In the genomic region with DNA sequence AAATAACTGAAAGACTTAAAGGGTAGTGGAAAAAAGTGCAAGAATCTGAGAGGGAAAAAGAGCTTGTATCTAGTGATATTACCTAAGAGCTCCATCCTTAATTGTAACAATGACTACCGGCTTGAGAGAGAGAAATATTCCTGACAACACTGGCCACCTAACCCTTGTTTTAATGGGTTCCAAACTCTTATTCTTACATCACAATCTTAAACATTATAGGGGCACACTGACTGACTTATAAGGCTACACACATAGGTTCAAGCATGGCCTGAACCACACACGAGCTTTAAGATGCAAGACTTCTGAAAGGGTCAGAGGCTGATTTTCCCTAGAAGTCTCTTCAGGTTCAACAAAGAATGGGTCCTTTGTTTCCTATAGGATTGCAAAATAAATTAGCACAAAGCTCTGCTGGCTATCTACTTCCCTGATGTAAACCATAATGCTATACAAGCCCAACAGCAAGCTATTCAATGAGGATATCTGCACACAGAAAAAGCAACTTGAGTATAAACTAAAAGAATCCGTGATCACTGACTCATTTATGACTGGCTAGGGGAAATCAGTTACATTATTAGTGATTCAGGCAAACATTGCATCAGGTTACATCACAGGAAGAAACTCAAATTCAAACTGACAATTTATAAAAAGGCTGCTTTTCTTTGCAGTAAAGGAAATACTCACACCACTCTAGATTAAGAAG, we compare ENCODE assay signal across 8 cellular contexts. TPM values are rescaled to one million over a fixed set of nuclear protein-coding genes. Genes with fewer than 3 reads are reported as not detected.
DNase-seq lines count a peak whose midpoint lies in the region; ATAC-seq, FAIRE-seq and TF ChIP-seq lines count a peak whose summit lies in the region.

No MANE protein-coding gene starts in this region.

- peak; percentile 97 for FAIRE-seq in A204.1 (lab: Jason Lieb, UNC)

- H2AFZ ChIP-seq in GM23248: no peak overlapping the region

- peaks cover 11% of the 10 kb centered on the region for H3K36me3 ChIP-seq in GM23248 (ENCODE audit: low read depth)
- peaks cover 11% of the 10 kb centered on the region for H3K36me3 ChIP-seq in skeletal muscle satellite cell (ENCODE audit: insufficient read depth, low read length)

- in situ Hi-C loops in GM23248 (cut with MboI): loop anchor here (10.0 to 25.0 kb wide), 2 partner anchors 322 to 550 kb away; no protein-coding TSS in a partner anchor

- peaks cover 81% of the 10 kb centered on the region for H3F3A ChIP-seq in GM23248 (ENCODE audit: insufficient read depth)

- DNase-seq in GM23248 (peak; percentile 90), T-cell (no peak), fibroblast of the aortic adventitia (ENCODE audit: low read depth) (peak; percentile 95), NCI-H345 (lab: John Stamatoyannopoulos, UW) (no peak)

- H3K4me1 ChIP-seq in GM23248 (ENCODE audit: insufficient read depth) (peaks cover 93% of the 10 kb centered on the region), skeletal muscle satellite cell (ENCODE audit: control insufficient read depth, insufficient read depth, low read length) (peaks cover 77% of the 10 kb centered on the region)

- H3K4me3 ChIP-seq in GM23248 (peak overlapping the region; percentile 95), fibroblast of the aortic adventitia (ENCODE audit: low read depth, low read length) (no peak overlapping the region), skeletal muscle satellite cell (ENCODE audit: low read length) (peak overlapping the region; percentile 39)

- H3K27ac Mint-ChIP-seq in T-cell: peak overlapping the region; percentile 99 to 100

- H3K79me2 ChIP-seq in GM23248 (ENCODE audit: insufficient read depth): peaks cover 98% of the 10 kb centered on the region

- no peaks in the 10 kb centered on the region for H3K9me2 ChIP-seq in GM23248 (ENCODE audit: insufficient read depth)

- no peaks in the 10 kb centered on the region for H3K9me3 ChIP-seq in GM23248 (ENCODE audit: low read depth)
- no peaks in the 10 kb centered on the region for H3K9me3 ChIP-seq in skeletal muscle satellite cell (replicated peaks; ENCODE audit: low read length)

- H3K27me3 ChIP-seq in GM23248 (replicated peaks; ENCODE audit: insufficient read depth) (no peaks in the 10 kb centered on the region), skeletal muscle satellite cell (ENCODE audit: control insufficient read depth, insufficient read depth, low read length) (no peaks in the 10 kb centered on the region)

- no peaks in the 10 kb centered on the region for H3K9me3 Mint-ChIP-seq in T-cell

- no peaks in the 10 kb centered on the region for H3K27me3 Mint-ChIP-seq in T-cell

- WGBS in GM23248 (ENCODE audit: low coverage in 1 of 2, low lambda C conversion rate in 2 of 2, missing lambda C conversion rate in 2 of 2), 2 experiments: 63 to 64% methylated on average over 3 of the region's 3 CpGs

- H3K4me2 ChIP-seq in GM23248 (ENCODE audit: unreplicated experiment) (peak overlapping the region; percentile 98), skeletal muscle satellite cell (ENCODE audit: low read length) (peak overlapping the region; percentile 83)

- CTCF ChIA-PET in T-cell (lab: Charles Lee): interaction anchor here (0.6 to 3.7 kb wide), 10 partner anchors 9 to 755 kb away, joined by 3 to 13 read pairs (median 5); a partner anchor contains a TSS

- H3K36me3 Mint-ChIP-seq in T-cell: peaks cover 68% of the 10 kb centered on the region

- H3K4me1 Mint-ChIP-seq in T-cell: peaks cover 54 to 67% (median 62%) of the 10 kb centered on the region in 3 donors

- peak overlapping the region; percentile 93 for H3K27ac ChIP-seq in GM23248

- POLR2A ChIA-PET in T-cell (lab: Charles Lee): interaction anchor here (0.5 to 9.5 kb wide), 32 partner anchors 7 to 756 kb away, joined by 3 to 170 read pairs (median 3); a partner anchor contains a TSS

- H4K20me1 ChIP-seq in GM23248 (ENCODE audit: insufficient read depth): no peaks in the 10 kb centered on the region

- no peak for TF ChIP-seq CTCF in fibroblast of the aortic adventitia (IDR thresholded peaks at IDR 0.05; ENCODE audit: insufficient read depth, low read length)

- H3K4me3 Mint-ChIP-seq in T-cell: peak overlapping the region; percentile 100

- ATAC-seq in T-cell (replicated peaks in 1 of 4) (peak in 3 of 4 experiments; percentile 2 to 28 (median 22)), HG02798 (IDR thresholded peaks at IDR 0.05; ENCODE audit: poor library complexity, unreplicated experiment) (no peak), GM21717 (IDR thresholded peaks at IDR 0.05; ENCODE audit: unreplicated experiment) (no peak)

- peak overlapping the region; percentile 64 for H3K9ac ChIP-seq in GM23248
- peak overlapping the region; percentile 35 for H3K9ac ChIP-seq in skeletal muscle satellite cell (ENCODE audit: low read depth, low read length)

RNA-seq across cellular contexts. Expression of a gene that starts 8.6 kb away (rescaled TPM):
- total RNA-seq in GM23248 (2014; rRNA removed; shearing (Covaris generic)): 13.9 and 14.4 TPM in 2 replicates
- polyA plus RNA-seq in GM23248 (2016; fragmentation: Nextera tagmentation; extraction: Ambion mirVana): 58.9 and 62.2 TPM in 2 replicates
- total RNA-seq in T-cell: 1,000 to 10,000 TPM in 2 of 5 donors, 100 to 1,000 TPM in 3; 484 to 1,238 (median 551) TPM
- total RNA-seq in fibroblast of the aortic adventitia (ENCODE audit: low replicate concordance): 10.5 and 16.8 TPM in 2 replicates
- total RNA-seq in skeletal muscle satellite cell (2012; rRNA removed): 9.8 and 10.9 TPM in 2 replicates

Comparison
In these comparisons a context has a peak if more than half of its experiments do, and no peak if none do; other contexts are left out.
1. DNase-seq: peak in GM23248 (single experiment) and fibroblast of the aortic adventitia (single experiment); none in T-cell (0 of 34) and NCI-H345 (single experiment).
2. ATAC-seq: peak in T-cell (3 of 4); none in HG02798 (single experiment) and GM21717 (single experiment).
3. RNA of a gene that starts 8.6 kb away (total RNA-seq): 484 to 1,238 TPM in T-cell; 10.5 to 16.8 TPM in fibroblast of the aortic adventitia and 13.9 to 14.4 TPM in GM23248; every median in the first group is over 10 times any median in the second.